In the genomic region with DNA sequence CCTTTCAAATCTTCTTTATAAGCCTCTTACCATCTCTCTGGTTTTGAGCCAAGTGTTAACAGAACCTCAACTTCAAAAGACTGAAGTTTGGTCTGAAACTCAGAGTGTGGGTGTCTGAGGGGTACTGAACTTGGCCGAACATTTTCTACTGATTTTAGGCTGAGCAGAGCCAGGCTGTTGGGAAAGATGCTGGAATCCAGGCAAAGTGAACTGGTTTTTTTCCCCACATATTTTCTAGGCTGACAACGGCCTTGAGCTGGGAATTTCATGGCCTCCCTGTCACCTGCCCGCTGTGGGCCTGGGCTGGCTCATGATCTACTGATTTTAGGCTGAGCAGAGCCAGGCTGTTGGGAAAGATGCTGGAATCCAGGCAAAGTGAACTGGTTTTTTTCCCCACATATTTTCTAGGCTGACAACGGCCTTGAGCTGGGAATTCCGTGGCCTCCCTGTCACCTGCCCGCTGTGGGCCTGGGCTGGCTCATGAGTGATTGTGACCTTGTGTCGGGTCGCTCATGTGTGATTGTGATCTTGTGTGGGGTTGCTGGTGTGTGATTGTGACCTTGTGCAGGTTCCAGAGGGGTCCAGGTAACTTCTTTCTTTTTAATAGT, we compare ENCODE assay signal across 8 cellular contexts.
DNase-seq lines count a peak whose midpoint lies in the region; ATAC-seq and TF ChIP-seq lines count a peak whose summit lies in the region.
"Not testable (repeated sequence)": the region's sequence is repeated elsewhere in the genome, so short reads cannot be mapped to it uniquely, and the experiment has no call there.

No MANE protein-coding gene starts in this region.

- not testable (repeated sequence) for H2AK5ac ChIP-seq in neuronal stem cell (ENCODE audit: low read depth, low read length)

- not testable (repeated sequence) for H2BK120ac ChIP-seq in neuronal stem cell (ENCODE audit: low read depth, low read length)

- H3K23ac ChIP-seq in neuronal stem cell (ENCODE audit: low read depth, low read length, poor library complexity) = not testable (repeated sequence)

- H2BK12ac ChIP-seq in neuronal stem cell (ENCODE audit: low read length) = not testable (repeated sequence)

- H3K27ac ChIP-seq in adrenal gland (peak overlapping the region in 4 of 5 donors; percentile 54 to 83 (median 76)), esophagus squamous epithelium (peak overlapping the region in 3 of 4 donors; percentile 53 to 69 (median 62)), left ventricle myocardium inferior (replicated peaks) (peak overlapping the region; percentile 77), right lobe of liver (peak overlapping the region; percentile 28 to 71 (median 31)), sigmoid colon (peak overlapping the region; percentile 82 to 88 (median 87)), uterus (peak overlapping the region; percentile 82 to 86)
- not testable (repeated sequence) for H3K27ac ChIP-seq in neuronal stem cell (replicated peaks; ENCODE audit: low read length)

- H3K79me1 ChIP-seq in neuronal stem cell (ENCODE audit: low read depth, low read length) = not testable (repeated sequence)

- in situ Hi-C loops in G401 (cut with HindIII; ENCODE audit: low sequenced_read_pairs) = not testable (repeated sequence)

- intact Hi-C loops in adrenal gland (cut with DNase I); esophagus squamous epithelium (cut with DNase I); left ventricle myocardium inferior (cut with micrococcal nuclease); right lobe of liver (cut with DNase I); sigmoid colon (cut with DNase I); uterus (cut with DNase I; ENCODE audit: low total_unique reads): not testable (repeated sequence)

- peak; percentile 27 for DNase-seq in G401 (ENCODE audit: low spot score)
- DNase-seq in adrenal gland = peak; percentile 56 to 84 (median 77)
- DNase-seq in esophagus squamous epithelium (lab: John Stamatoyannopoulos, UW); left ventricle myocardium inferior; neuronal stem cell (ENCODE audit: low spot score): not testable (repeated sequence)
- peak in 2 of 3 donors; percentile 59 to 62 for DNase-seq in right lobe of liver
- peak; percentile 91 for DNase-seq in sigmoid colon
- peak; percentile 76 to 78 for DNase-seq in uterus

- not testable (repeated sequence) for H2BK15ac ChIP-seq in neuronal stem cell (ENCODE audit: low read length)

- peak; percentile 42 to 58 (median 52) for ATAC-seq in right lobe of liver

- H3K27me3 ChIP-seq in adrenal gland; esophagus squamous epithelium; left ventricle myocardium inferior (ENCODE audit: low read depth); right lobe of liver; neuronal stem cell (ENCODE audit: control insufficient read depth in 3 of 3, insufficient read depth in 3 of 3, low read depth in 1 of 3, low read length in 3 of 3); sigmoid colon; uterus: not testable (repeated sequence)

- not testable (repeated sequence) for H2AFZ ChIP-seq in neuronal stem cell (ENCODE audit: low read length)

- H3K4me1 ChIP-seq in adrenal gland (replicated peaks in 1 of 2) = peaks cover 0 to 18% of the 10 kb centered on the region in 2 donors
- peaks cover 0 to 56% (median 5%) of the 10 kb centered on the region in 3 donors for H3K4me1 ChIP-seq in esophagus squamous epithelium
- peaks cover 19% of the 10 kb centered on the region for H3K4me1 ChIP-seq in left ventricle myocardium inferior
- peaks cover 0 to 13% (median 0%) of the 10 kb centered on the region in 4 donors for H3K4me1 ChIP-seq in right lobe of liver
- H3K4me1 ChIP-seq in neuronal stem cell (ENCODE audit: control insufficient read depth in 2 of 2, insufficient read depth in 1 of 2, low read depth in 1 of 2, low read length in 2 of 2); uterus: not testable (repeated sequence)
- peaks cover 0 to 68% (median 51%) of the 10 kb centered on the region in 4 donors for H3K4me1 ChIP-seq in sigmoid colon

- H3K18ac ChIP-seq in neuronal stem cell (ENCODE audit: low read length) = not testable (repeated sequence)

- TF ChIP-seq EP300 in sigmoid colon (IDR thresholded peaks at IDR 0.05) = peak in 3 of 4 donors; percentile 29 to 75 (median 54)

- not testable (repeated sequence) for TF ChIP-seq CTCF in adrenal gland (IDR thresholded peaks at IDR 0.05); esophagus squamous epithelium (IDR thresholded peaks at IDR 0.05); left ventricle myocardium inferior (IDR thresholded peaks at IDR 0.05; ENCODE audit: borderline replicate concordance); right lobe of liver (IDR thresholded peaks at IDR 0.05); sigmoid colon (IDR thresholded peaks at IDR 0.05); uterus (IDR thresholded peaks at IDR 0.05)

- 26 to 44% (median 32%) methylated on average over 7 to 8 of the region's 8 CpGs for WGBS in adrenal gland, 4 donors
- 42 to 47% methylated on average over 5 to 6 of the region's 8 CpGs for WGBS in esophagus squamous epithelium, 2 donors
- WGBS in right lobe of liver (ENCODE audit: insufficient coverage, low coverage, low lambda C conversion rate, missing lambda C conversion rate) = 25% methylated on average over 4 of the region's 8 CpGs
- WGBS in neuronal stem cell (ENCODE audit: extremely low coverage in 2 of 2, insufficient read length in 2 of 2, insufficient replicate concordance in 1 of 2), 2 donors = no CpG with 5 or more reads among the region's 8 CpGs
- WGBS in sigmoid colon, 2 donors = 60 to 66% methylated on average over 8 of the region's 8 CpGs

- not testable (repeated sequence) for TF ChIP-seq POLR2A in adrenal gland (IDR thresholded peaks at IDR 0.05); esophagus squamous epithelium (IDR thresholded peaks at IDR 0.05); right lobe of liver (IDR thresholded peaks at IDR 0.05); sigmoid colon (IDR thresholded peaks at IDR 0.05); uterus (IDR thresholded peaks at IDR 0.05)

- not testable (repeated sequence) for H3K14ac ChIP-seq in neuronal stem cell (ENCODE audit: low read length)

- H4K8ac ChIP-seq in neuronal stem cell (ENCODE audit: low read depth, low read length) = not testable (repeated sequence)

- not testable (repeated sequence) for H3K4ac ChIP-seq in neuronal stem cell (ENCODE audit: low read length)

- not testable (repeated sequence) for H2BK5ac ChIP-seq in neuronal stem cell (ENCODE audit: low read length)

- peak overlapping the region; percentile 18 for H3K4me2 ChIP-seq in neuronal stem cell (ENCODE audit: insufficient read depth, low read length, poor library complexity, severe bottlenecking)

- H3K9ac ChIP-seq in neuronal stem cell (ENCODE audit: low read depth, low read length, poor library complexity) = not testable (repeated sequence)

- not testable (repeated sequence) for H3K4me3 ChIP-seq in adrenal gland; esophagus squamous epithelium; left ventricle myocardium inferior; right lobe of liver; neuronal stem cell (ENCODE audit: low read length in 2 of 2); sigmoid colon; uterus

- not testable (repeated sequence) for H4K91ac ChIP-seq in neuronal stem cell (ENCODE audit: low read depth, low read length, poor library complexity)

- not testable (repeated sequence) for H3K9me3 ChIP-seq in adrenal gland (replicated peaks in 1 of 3); esophagus squamous epithelium; left ventricle myocardium inferior (replicated peaks); right lobe of liver; neuronal stem cell (replicated peaks in 1 of 2; ENCODE audit: control insufficient read depth in 2 of 2, insufficient read depth in 1 of 2, low read depth in 1 of 2, low read length in 2 of 2); sigmoid colon; uterus

- not testable (repeated sequence) for H3K36me3 ChIP-seq in adrenal gland (replicated peaks in 1 of 2); esophagus squamous epithelium; left ventricle myocardium inferior; right lobe of liver; neuronal stem cell (replicated peaks in 1 of 2; ENCODE audit: control insufficient read depth in 2 of 2, insufficient read depth in 2 of 2, low read length in 2 of 2); sigmoid colon; uterus
